ENCODE assay signal across 1 cellular context in the genomic region with DNA sequence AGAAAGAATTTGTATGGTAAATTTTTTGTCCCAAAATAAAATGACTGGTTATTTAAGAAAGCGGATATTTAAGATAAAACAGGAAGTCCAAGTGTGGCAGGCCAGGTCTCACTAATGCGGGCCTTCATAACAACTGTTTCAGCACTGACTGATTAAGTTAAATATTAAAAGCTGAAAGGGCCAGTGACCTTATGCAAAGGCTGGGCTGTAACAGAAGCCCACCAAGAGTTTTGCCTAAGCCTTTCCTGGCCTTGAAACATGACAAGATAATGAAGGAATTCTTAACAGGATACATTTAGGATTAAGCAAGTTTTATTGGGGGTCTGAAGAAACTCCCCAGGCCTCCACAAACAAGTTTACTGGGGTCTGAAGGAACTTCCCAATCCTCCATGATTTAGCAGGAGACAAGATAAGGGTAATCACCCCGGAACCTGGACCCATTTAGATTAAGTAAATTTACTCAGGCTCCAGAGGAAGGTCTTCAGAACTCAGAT.
A peak's percentile ranks its signal among the peaks of the same experiment; 100 is the strongest.
TF ChIP-seq lines count a peak whose summit lies in the region.

No MANE protein-coding gene starts in this region.

TF ChIP-seq in HepG2, 621 proteins besides CTCF, POLR2A, EP300 and RAD21 (continued from another document):
- peak; percentile 87 for TF ChIP-seq HNF1A (IDR thresholded peaks at IDR 0.05; ENCODE audit: low read depth)
- TF ChIP-seq HNF1A (CRISPR knock-in tag; IDR thresholded peaks at IDR 0.05; ENCODE audit: borderline replicate concordance), result peak; percentile 90
- TF ChIP-seq MIXL1 (CRISPR knock-in tag; IDR thresholded peaks at IDR 0.05), result peak; percentile 82; the same call in 1 of the 2 replicates
- TF ChIP-seq HDAC2 (CRISPR knock-in tag; IDR thresholded peaks at IDR 0.05), result peak; percentile 63
- TF ChIP-seq RFXANK (CRISPR knock-in tag; IDR thresholded peaks at IDR 0.05), result 0 out of 2 replicates have a peak, but pooled peaks have one; percentile 6
- TF ChIP-seq, protein P1, sequence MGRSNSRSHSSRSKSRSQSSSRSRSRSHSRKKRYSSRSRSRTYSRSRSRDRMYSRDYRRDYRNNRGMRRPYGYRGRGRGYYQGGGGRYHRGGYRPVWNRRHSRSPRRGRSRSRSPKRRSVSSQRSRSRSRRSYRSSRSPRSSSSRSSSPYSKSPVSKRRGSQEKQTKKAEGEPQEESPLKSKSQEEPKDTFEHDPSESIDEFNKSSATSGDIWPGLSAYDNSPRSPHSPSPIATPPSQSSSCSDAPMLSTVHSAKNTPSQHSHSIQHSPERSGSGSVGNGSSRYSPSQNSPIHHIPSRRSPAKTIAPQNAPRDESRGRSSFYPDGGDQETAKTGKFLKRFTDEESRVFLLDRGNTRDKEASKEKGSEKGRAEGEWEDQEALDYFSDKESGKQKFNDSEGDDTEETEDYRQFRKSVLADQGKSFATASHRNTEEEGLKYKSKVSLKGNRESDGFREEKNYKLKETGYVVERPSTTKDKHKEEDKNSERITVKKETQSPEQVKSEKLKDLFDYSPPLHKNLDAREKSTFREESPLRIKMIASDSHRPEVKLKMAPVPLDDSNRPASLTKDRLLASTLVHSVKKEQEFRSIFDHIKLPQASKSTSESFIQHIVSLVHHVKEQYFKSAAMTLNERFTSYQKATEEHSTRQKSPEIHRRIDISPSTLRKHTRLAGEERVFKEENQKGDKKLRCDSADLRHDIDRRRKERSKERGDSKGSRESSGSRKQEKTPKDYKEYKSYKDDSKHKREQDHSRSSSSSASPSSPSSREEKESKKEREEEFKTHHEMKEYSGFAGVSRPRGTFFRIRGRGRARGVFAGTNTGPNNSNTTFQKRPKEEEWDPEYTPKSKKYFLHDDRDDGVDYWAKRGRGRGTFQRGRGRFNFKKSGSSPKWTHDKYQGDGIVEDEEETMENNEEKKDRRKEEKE (IDR thresholded peaks at IDR 0.05), result no peak
- TF ChIP-seq PAXIP1 (CRISPR knock-in tag; conservative IDR thresholded peaks at IDR 0.05), result peak; percentile 94
- TF ChIP-seq ZNF562 (CRISPR knock-in tag; IDR thresholded peaks at IDR 0.05; ENCODE audit: borderline replicate concordance), result no peak
- TF ChIP-seq DRAP1 (CRISPR knock-in tag; IDR thresholded peaks at IDR 0.05), result peak; percentile 44
- 0 out of 2 replicates have a peak, but pooled peaks have one; percentile 30 for TF ChIP-seq KAT8 (CRISPR knock-in tag; IDR thresholded peaks at IDR 0.05)
- TF ChIP-seq SOX6 (IDR thresholded peaks at IDR 0.05), result no peak
- TF ChIP-seq SOX6 (CRISPR knock-in tag; IDR thresholded peaks at IDR 0.05), result peak; percentile 77
- TF ChIP-seq, protein P2, sequence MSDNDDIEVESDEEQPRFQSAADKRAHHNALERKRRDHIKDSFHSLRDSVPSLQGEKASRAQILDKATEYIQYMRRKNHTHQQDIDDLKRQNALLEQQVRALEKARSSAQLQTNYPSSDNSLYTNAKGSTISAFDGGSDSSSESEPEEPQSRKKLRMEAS (IDR thresholded peaks at IDR 0.05), result 0 out of 2 replicates have a peak, but pooled peaks have one; percentile 6
- peak; percentile 49; the same call in 1 of the 2 replicates for TF ChIP-seq FOXJ3 (CRISPR knock-in tag; IDR thresholded peaks at IDR 0.05; ENCODE audit: borderline replicate concordance)
